In genomic region chr3:130548356-130548755, GRCh38 we compare ENCODE assay signal across 29 cellular contexts. TPM values are rescaled to one million over a fixed set of nuclear protein-coding genes. Genes with fewer than 3 reads are reported as not detected.
"Had no signal": no experiment of that assay in that cellular context is flagged by ENCODE, and none has a peak within 500 bp of the region (broad histone marks: within the 10 kb centered on the region; RNA-seq: fewer than 3 reads in every experiment).

No MANE protein-coding gene starts in this region.

- H3K9ac ChIP-seq: neural progenitor cell, parathyroid adenoma had no signal

- H3K27ac ChIP-seq: esophagus muscularis mucosa, heart right ventricle, neural progenitor cell, parathyroid adenoma, psoas muscle, sigmoid colon, upper lobe of left lung had no signal

- H3K4me2 ChIP-seq: neural progenitor cell had no signal

- H3K4me1 ChIP-seq: esophagus muscularis mucosa, heart right ventricle, neural progenitor cell, parathyroid adenoma, psoas muscle, upper lobe of left lung had no signal

- H2AFZ ChIP-seq: neural progenitor cell, parathyroid adenoma had no signal

- FAIRE-seq: bronchial epithelial cell, islet of Langerhans, small intestine had no signal

- H3K36me3 ChIP-seq: esophagus muscularis mucosa, heart right ventricle, neural progenitor cell, sigmoid colon, upper lobe of left lung had no signal

- H3K27me3 ChIP-seq: esophagus muscularis mucosa, heart right ventricle, neural progenitor cell, sigmoid colon, upper lobe of left lung had no signal

- DNase-seq: activated B cell treated with CpG ODN at 0.5 μM for 24 hours; activated CD4-positive, alpha-beta T cell treated with anti-CD3 and anti-CD28 coated beads, Interleukin-2, amount 50 U/mL, for 1 hour; activated CD8-positive, alpha-beta T cell treated with anti-CD3 and anti-CD28 coated beads for 36 hours; activated gamma-delta T cell treated with Interleukin-2 at 50 U/mL for 16 hours; activated naive CD8-positive, alpha-beta T cell treated with anti-CD3 and anti-CD28 coated beads, Interleukin-2, amount 50 U/mL, for 24 hours; activated T-cell treated with anti-CD3 and anti-CD28 coated beads, Interleukin-2, amount 50 U/mL, for 4 hours; effector CD4-positive, alpha-beta T cell; foreskin melanocyte; heart right ventricle; left cardiac atrium; natural killer cell; occipital lobe; psoas muscle; sigmoid colon; small intestine; stimulated activated CD4-positive, alpha-beta T cell treated with anti-CD3 and anti-CD28 coated beads, Interleukin-1b, Interleukin-23, amount 100 ng/mL, for 48 hours; stimulated activated CD4-positive, alpha-beta T cell treated with anti-CD3 and anti-CD28 coated beads, Interleukin-4, amount 100 ng/mL, for 4 hours; stimulated activated CD8-positive, alpha-beta memory T cell treated with anti-CD3 and anti-CD28 coated beads, Interleukin-4, amount 100 ng/mL, for 48 hours; stimulated activated naive CD8-positive, alpha-beta T cell treated with anti-CD3 and anti-CD28 coated beads, Interleukin-15, amount 100 ng/mL, for 72 hours; substantia nigra; T-helper 2 cell had no signal

- H3K4me3 ChIP-seq: esophagus muscularis mucosa, heart right ventricle, neural progenitor cell, psoas muscle, sigmoid colon, upper lobe of left lung had no signal

- H3K9me3 ChIP-seq: sigmoid colon had no signal

RNA-seq across cellular contexts. Expression of gene COL6A6, which starts 31.4 kb away (rescaled TPM):
- total RNA-seq: activated B cell treated with CpG ODN at 0.5 μM for 24 hours; activated CD8-positive, alpha-beta T cell treated with anti-CD3 and anti-CD28 coated beads for 36 hours; activated T-cell treated with anti-CD3 and anti-CD28 coated beads, Interleukin-2, amount 50 U/mL, for 4 hours; activated T-helper 17 cell treated with anti-CD3 and anti-CD28 coated beads, Interleukin-2, amount 50 U/mL, for 72 hours; glomerular endothelial cell; natural killer cell had no signal
